ENCODE assay signal across 24 cellular contexts in genomic region chr2:94769733-94770132, GRCh38.
"Had no signal": no experiment of that assay in that cellular context is flagged by ENCODE, and none has a peak within 500 bp of the region (broad histone marks: within the 10 kb centered on the region; RNA-seq: fewer than 3 reads in every experiment).

No MANE protein-coding gene starts in this region.

- H3K27me3 Mint-ChIP-seq: progenitor cell of endocrine pancreas; stimulated activated naive CD8-positive, alpha-beta T cell treated with anti-CD3 and anti-CD28 coated beads, Interleukin-15, Interleukin-2, amounts not matched to agents 100 ng/mL and 50 ng/mL, for 24 hours had no signal

- H3K27ac Mint-ChIP-seq: natural killer cell; nephron; neural progenitor cell; progenitor cell of endocrine pancreas; stimulated activated effector memory CD8-positive, alpha-beta T cell treated with anti-CD3 and anti-CD28 coated beads, Interleukin-12 subunit alpha, Interleukin-12 subunit beta, amount 100 ng/mL, for 72 hours; stimulated activated naive B cell treated with anti-CD40 and anti-IgM and Interleukin-4, amounts not matched to agents 10 μg/mL and 1 μg/mL and 100 μg/mL, for 72 hours; stimulated activated naive CD8-positive, alpha-beta T cell treated with anti-CD3 and anti-CD28 coated beads, Interleukin-15, Interleukin-2, amounts not matched to agents 100 ng/mL and 50 ng/mL, for 24 hours had no signal

- H3K9me3 Mint-ChIP-seq: stimulated activated naive CD8-positive, alpha-beta T cell treated with anti-CD3 and anti-CD28 coated beads, Interleukin-15, Interleukin-2, amounts not matched to agents 100 ng/mL and 50 ng/mL, for 24 hours had no signal

- H3K36me3 Mint-ChIP-seq: natural killer cell; neural progenitor cell; stimulated activated effector memory CD8-positive, alpha-beta T cell treated with anti-CD3 and anti-CD28 coated beads, Interleukin-12 subunit alpha, Interleukin-12 subunit beta, amount 100 ng/mL, for 72 hours; stimulated activated naive B cell treated with anti-CD40 and anti-IgM and Interleukin-4, amounts not matched to agents 10 μg/mL and 1 μg/mL and 100 μg/mL, for 72 hours had no signal

- ATAC-seq: natural killer cell; psoas muscle; right cardiac atrium; right lobe of liver; stimulated activated effector memory CD8-positive, alpha-beta T cell treated with anti-CD3 and anti-CD28 coated beads, Interleukin-12 subunit alpha, Interleukin-12 subunit beta, amount 100 ng/mL, for 72 hours; stimulated activated naive B cell treated with anti-CD40 and anti-IgM and Interleukin-4, amounts not matched to agents 10 μg/mL and 1 μg/mL and 100 μg/mL, for 72 hours had no signal

- H3K4me1 Mint-ChIP-seq: nephron; neural progenitor cell; stimulated activated naive B cell treated with anti-CD40 and anti-IgM and Interleukin-4, amounts not matched to agents 10 μg/mL and 1 μg/mL and 100 μg/mL, for 72 hours had no signal

- DNase-seq: natural killer cell; occipital lobe; ovary; posterior cingulate gyrus; psoas muscle; right cardiac atrium; right lobe of liver; sigmoid colon; small intestine; stimulated activated CD4-positive, alpha-beta T cell treated with anti-CD3 and anti-CD28 coated beads, Interleukin-15, amount 100 ng/mL, for 24 hours; stimulated activated CD4-positive, alpha-beta T cell treated with anti-CD3 and anti-CD28 coated beads, Interleukin-2, amount 100 ng/mL, for 24 hours; stimulated activated CD4-positive, alpha-beta T cell treated with anti-CD3 and anti-CD28 coated beads, Interleukin-2, amount 100 ng/mL, for 48 hours; stimulated activated CD4-positive, alpha-beta T cell treated with anti-CD3 and anti-CD28 coated beads, Interleukin-4, amount 100 ng/mL, for 24 hours; stimulated activated naive B cell treated with anti-CD40 and anti-IgM and Interleukin-4, amounts not matched to agents 10 μg/mL and 1 μg/mL and 100 μg/mL, for 72 hours; stimulated activated naive CD4-positive, alpha-beta T cell treated with Interleukin-2 at 50 U/mL for 16 hours; stomach; thyroid gland; trophoblast cell; upper lobe of left lung had no signal

- H3K4me3 Mint-ChIP-seq: natural killer cell; nephron; neural progenitor cell; stimulated activated effector memory CD8-positive, alpha-beta T cell treated with anti-CD3 and anti-CD28 coated beads, Interleukin-12 subunit alpha, Interleukin-12 subunit beta, amount 100 ng/mL, for 72 hours; stimulated activated naive B cell treated with anti-CD40 and anti-IgM and Interleukin-4, amounts not matched to agents 10 μg/mL and 1 μg/mL and 100 μg/mL, for 72 hours; stimulated activated naive CD8-positive, alpha-beta T cell treated with anti-CD3 and anti-CD28 coated beads, Interleukin-15, Interleukin-2, amounts not matched to agents 100 ng/mL and 50 ng/mL, for 24 hours had no signal
